In genomic region chr10:34728361-34728760, GRCh38 we compare ENCODE assay signal across 1 cellular context.
TF ChIP-seq lines count a peak whose summit lies in the region.

No MANE protein-coding gene starts in this region.

TF ChIP-seq in HEK293, 187 proteins besides CTCF, POLR2A, EP300 and RAD21 (continued from another document and continues in another):
- no peak for TF ChIP-seq ELK4 (IDR thresholded peaks at IDR 0.05; ENCODE audit: borderline replicate concordance, low read depth, low read length)
- TF ChIP-seq WT1 (tag by site-specific recombination; IDR thresholded peaks at IDR 0.05) = peak; percentile 68
- no peak for TF ChIP-seq ZNF114 (tag by site-specific recombination; IDR thresholded peaks at IDR 0.05)
- peak; percentile 99 for TF ChIP-seq PRDM6 (tag by site-specific recombination; IDR thresholded peaks at IDR 0.05)
- no peak for TF ChIP-seq KLF9 (tag by site-specific recombination; IDR thresholded peaks at IDR 0.05; ENCODE audit: low read depth)
- TF ChIP-seq ZNF660 (tag by site-specific recombination; IDR thresholded peaks at IDR 0.05) = peak; percentile 84
- no peak for TF ChIP-seq ZNF433 (tag by site-specific recombination; IDR thresholded peaks at IDR 0.05; ENCODE audit: low read depth)
- TF ChIP-seq ZNF362 (tag by site-specific recombination; IDR thresholded peaks at IDR 0.05) = peak; percentile 52; the same call in 1 of the 2 replicates
- TF ChIP-seq SALL2 (tag by site-specific recombination; IDR thresholded peaks at IDR 0.05; ENCODE audit: borderline replicate concordance) = no peak
- TF ChIP-seq ZNF639 (tag by site-specific recombination; IDR thresholded peaks at IDR 0.05) = peak; percentile 62; the same call in 1 of the 2 replicates
- no peak for TF ChIP-seq ZNF133 (tag by site-specific recombination; IDR thresholded peaks at IDR 0.05)
- TF ChIP-seq ZNF521 (tag by site-specific recombination; IDR thresholded peaks at IDR 0.05) = no peak
- TF ChIP-seq ZFHX2 (tag by site-specific recombination; conservative IDR thresholded peaks at IDR 0.05) = no peak
- 0 out of 2 replicates have a peak, but pooled peaks have one; percentile 31 for TF ChIP-seq KLF10 (tag by site-specific recombination; IDR thresholded peaks at IDR 0.05)
- peak; percentile 86 for TF ChIP-seq IKZF3 (tag by site-specific recombination; IDR thresholded peaks at IDR 0.05)
- TF ChIP-seq ZNF18 (tag by site-specific recombination; IDR thresholded peaks at IDR 0.05) = no peak
- no peak for TF ChIP-seq ZBTB6 (tag by site-specific recombination; IDR thresholded peaks at IDR 0.05)
- TF ChIP-seq ZNF658 (tag by site-specific recombination; IDR thresholded peaks at IDR 0.05) = no peak
- peak; percentile 64 for TF ChIP-seq PRDM1 (tag by site-specific recombination; IDR thresholded peaks at IDR 0.05)
- no peak for TF ChIP-seq ZNF423 (tag by site-specific recombination; IDR thresholded peaks at IDR 0.05)
- TF ChIP-seq ZNF169 (tag by site-specific recombination; IDR thresholded peaks at IDR 0.05) = no peak
- no peak for TF ChIP-seq ZBTB21 (tag by site-specific recombination; IDR thresholded peaks at IDR 0.05)
- 0 out of 2 replicates have a peak, but pooled peaks have one; percentile 22 for TF ChIP-seq OVOL3 (tag by site-specific recombination; IDR thresholded peaks at IDR 0.05)
- no peak for TF ChIP-seq ZNF19 (tag by site-specific recombination; IDR thresholded peaks at IDR 0.05; ENCODE audit: low read depth)
- TF ChIP-seq GLIS2 (tag by site-specific recombination; IDR thresholded peaks at IDR 0.05) = no peak
- TF ChIP-seq TSHZ1 (tag by site-specific recombination; IDR thresholded peaks at IDR 0.05; ENCODE audit: borderline replicate concordance) = peak; percentile 86
- TF ChIP-seq ZEB2 (tag by site-specific recombination; IDR thresholded peaks at IDR 0.05) = peak; percentile 90
- TF ChIP-seq SP3 (tag by site-specific recombination; IDR thresholded peaks at IDR 0.05) = no peak
- TF ChIP-seq ZNF629 (tag by site-specific recombination; IDR thresholded peaks at IDR 0.05) = peak; percentile 84
- TF ChIP-seq ZNF843 (tag by site-specific recombination; IDR thresholded peaks at IDR 0.05) = peak; percentile 80
- no peak for TF ChIP-seq ZBTB7A (tag by site-specific recombination; IDR thresholded peaks at IDR 0.05; ENCODE audit: low read depth)
- TF ChIP-seq ZNF692 (tag by site-specific recombination; IDR thresholded peaks at IDR 0.05) = peak; percentile 50; the same call in 1 of the 2 replicates
- TF ChIP-seq KLF17 (tag by site-specific recombination; IDR thresholded peaks at IDR 0.05) = no peak
- TF ChIP-seq ZNF146 (tag by site-specific recombination; IDR thresholded peaks at IDR 0.05) = no peak
- TF ChIP-seq ZNF366 (tag by site-specific recombination; conservative IDR thresholded peaks at IDR 0.05) = peak; percentile 76
- TF ChIP-seq PRDM10 (tag by site-specific recombination; IDR thresholded peaks at IDR 0.05) = no peak
- TF ChIP-seq ZNF416 (tag by site-specific recombination; IDR thresholded peaks at IDR 0.05) = no peak
- peak; percentile 68; the same call in 1 of the 2 replicates for TF ChIP-seq ZNF24 (tag by site-specific recombination; IDR thresholded peaks at IDR 0.05)
